In genomic region chr2:136135924-136136906, GRCh38 we compare ENCODE assay signal across 9 cellular contexts. TPM values are rescaled to one million over a fixed set of nuclear protein-coding genes. Genes with fewer than 3 reads are reported as not detected.
DNase-seq lines count a peak whose midpoint lies in the region; ATAC-seq and TF ChIP-seq lines count a peak whose summit lies in the region.
"Had no signal": no experiment of that assay in that cellular context is flagged by ENCODE, and none has a peak within 500 bp of the region (broad histone marks: within the 10 kb centered on the region; RNA-seq: fewer than 3 reads in every experiment).

No MANE protein-coding gene starts in this region.

- no peaks in the 10 kb centered on the region for H3K9me3 ChIP-seq in HCT116 (ENCODE audit: control insufficient read depth in 1 of 2, insufficient read depth in 1 of 2, low read depth in 1 of 2, low read length in 2 of 2)
- no peaks in the 10 kb centered on the region for H3K9me3 ChIP-seq in upper lobe of left lung

- H3K4me2 ChIP-seq in HCT116 (ENCODE audit: low read length): peak overlapping the region; percentile 40

- H3K36me3 Mint-ChIP-seq in activated CD4-positive, alpha-beta memory T cell treated with anti-CD3 and anti-CD28 coated beads, Interleukin-2, amount 10 ng/mL, durations not matched to agents 7 days and 5 days (ENCODE audit: low read depth): peaks cover 3% of the 10 kb centered on the region
- H3K36me3 Mint-ChIP-seq in type B pancreatic cell: no peaks in the 10 kb centered on the region

- DNase-seq in GM13977 (ENCODE audit: low spot score) (peak; percentile 49), HCT116 (ENCODE audit: low read depth, low spot score) (no peak), NCI-H1092 treated with DMSO at 0.1 percent for 48 hours (lab: John Stamatoyannopoulos, UW) (peak; percentile 81), left colon (peak in 1 of 2 donors; percentile 37), upper lobe of left lung (peak in 1 of 2 donors; percentile 70), DMS53 treated with DMSO at 0.1 percent for 48 hours (lab: John Stamatoyannopoulos, UW; ENCODE audit: unreplicated experiment) (no peak), type B pancreatic cell (ENCODE audit: extremely low spot score, unreplicated experiment) (no peak)
- DNase-seq in activated CD4-positive, alpha-beta memory T cell treated with anti-CD3 and anti-CD28 coated beads, Interleukin-2, amount 10 ng/mL, durations not matched to agents 7 days and 5 days: peak; percentile 67

- H3K36me3 ChIP-seq in HCT116 (ENCODE audit: control insufficient read depth in 1 of 2, insufficient read depth in 2 of 2, low read length in 2 of 2) (no peaks in the 10 kb centered on the region), upper lobe of left lung (no peaks in the 10 kb centered on the region)

- no peak overlapping the region for H3K4me3 ChIP-seq in HCT116 (replicated peaks in 1 of 2; ENCODE audit: low read depth in 1 of 2, low read length in 2 of 2)
- H3K4me3 ChIP-seq in upper lobe of left lung: no peak overlapping the region

- no peak overlapping the region for H2AFZ ChIP-seq in HCT116 (ENCODE audit: low read depth, low read length, poor library complexity, severe bottlenecking)

- H3K27ac ChIP-seq in HCT116 (ENCODE audit: low read depth, low read length): no peak overlapping the region
- H3K27ac ChIP-seq in upper lobe of left lung: peak overlapping the region; percentile 43 to 84 (median 78)
- H3K27ac ChIP-seq: epithelial cell of prostate had no signal

- TF ChIP-seq CTCF in GM13977 (IDR thresholded peaks at IDR 0.05; ENCODE audit: extremely low read depth, insufficient read depth, missing control alignments): no peak
- no peak for TF ChIP-seq CTCF in HCT116 (IDR thresholded peaks at IDR 0.05 in 2 of 3, conservative IDR thresholded peaks at IDR 0.05 in 1 of 3; ENCODE audit: borderline replicate concordance in 1 of 3, insufficient read depth in 1 of 3, low read depth in 2 of 3, low read length in 2 of 3)
- TF ChIP-seq CTCF in upper lobe of left lung (IDR thresholded peaks at IDR 0.05): no peak
- no peak for TF ChIP-seq CTCF in type B pancreatic cell (conservative IDR thresholded peaks at IDR 0.05)

- 55 to 57% methylated on average over 8 of the region's 8 CpGs for WGBS in upper lobe of left lung, 2 donors

- no peak for TF ChIP-seq RAD21 in HCT116 (IDR thresholded peaks at IDR 0.05; ENCODE audit: low read depth)

- no peak overlapping the region for H3K4me3 Mint-ChIP-seq in activated CD4-positive, alpha-beta memory T cell treated with anti-CD3 and anti-CD28 coated beads, Interleukin-2, amount 10 ng/mL, durations not matched to agents 7 days and 5 days
- H3K4me3 Mint-ChIP-seq in type B pancreatic cell: no peak overlapping the region

- no TSS peak for BruUV-seq in HCT116 (replicated peaks; lab: Mats Ljungman, UMichigan)

- H3K4me1 Mint-ChIP-seq in activated CD4-positive, alpha-beta memory T cell treated with anti-CD3 and anti-CD28 coated beads, Interleukin-2, amount 10 ng/mL, durations not matched to agents 7 days and 5 days: peaks cover 84% of the 10 kb centered on the region
- peaks cover 6% of the 10 kb centered on the region for H3K4me1 Mint-ChIP-seq in type B pancreatic cell (ENCODE audit: unreplicated experiment)

- no peaks in the 10 kb centered on the region for H4K20me1 ChIP-seq in HCT116 (ENCODE audit: insufficient read depth)

- intact Hi-C loops in HCT116 (cut with micrococcal nuclease): no loop called here
- intact Hi-C loops in left colon (cut with DNase I, micrococcal nuclease): no loop called here

- H3K9me3 Mint-ChIP-seq in activated CD4-positive, alpha-beta memory T cell treated with anti-CD3 and anti-CD28 coated beads, Interleukin-2, amount 10 ng/mL, durations not matched to agents 7 days and 5 days: no peaks in the 10 kb centered on the region
- H3K9me3 Mint-ChIP-seq in type B pancreatic cell: peaks cover 4% of the 10 kb centered on the region

- no peak overlapping the region for H3K9ac ChIP-seq in HCT116 (ENCODE audit: low read length)

- H3K79me2 ChIP-seq in HCT116 (ENCODE audit: insufficient read depth, low read length): no peaks in the 10 kb centered on the region

- peak; percentile 49 to 99 (median 99) for TF ChIP-seq EP300 in upper lobe of left lung (IDR thresholded peaks at IDR 0.05)

- no peaks in the 10 kb centered on the region for H3K9me2 ChIP-seq in HCT116 (ENCODE audit: insufficient read depth)

- POLR2A ChIA-PET in HCT116 (lab: Charles Lee): no interaction called here
- POLR2A ChIA-PET in activated CD4-positive, alpha-beta memory T cell treated with anti-CD3 and anti-CD28 coated beads, Interleukin-2, amount 10 ng/mL, durations not matched to agents 7 days and 5 days (lab: Charles Lee): interaction anchor here (0.7 to 11.1 kb wide), 30 partner anchors 11 to 605 kb away, joined by 3 to 184 read pairs (median 6); partner anchors contain the start of genes CXCR4, DARS1, MCM6 and R3HDM1

- ATAC-seq in HCT116 (no peak), left colon (peak; percentile 48), upper lobe of left lung (ENCODE audit: low FRiP score in 2 of 2) (peak; percentile 72 to 79)

- in situ Hi-C loops in GM13977 (cut with MboI; ENCODE audit: low pct_unique_long_range_greater_than_20kb, low sequenced_read_pairs, unreplicated experiment): no loop called here

- no peak for TF ChIP-seq POLR2A in HCT116 (IDR thresholded peaks at IDR 0.05; ENCODE audit: borderline replicate concordance, extremely low read depth, insufficient read depth, insufficient read length)
- peak in 3 of 4 donors; percentile 20 to 85 (median 20) for TF ChIP-seq POLR2A in upper lobe of left lung (IDR thresholded peaks at IDR 0.05)

- peaks cover 43% of the 10 kb centered on the region for H3K27me3 Mint-ChIP-seq in activated CD4-positive, alpha-beta memory T cell treated with anti-CD3 and anti-CD28 coated beads, Interleukin-2, amount 10 ng/mL, durations not matched to agents 7 days and 5 days
- H3K27me3 Mint-ChIP-seq in type B pancreatic cell: peaks cover 38% of the 10 kb centered on the region

- H3K27me3 ChIP-seq in HCT116 (ENCODE audit: insufficient read depth, low read length) (peaks cover 18% of the 10 kb centered on the region), upper lobe of left lung (no peaks in the 10 kb centered on the region)

- RAD21 ChIA-PET in HCT116 (lab: Charles Lee; ENCODE audit: low non-redundant PET in 1 of 2, low total read pairs in 2 of 2, uncharacterized antibody in 2 of 2, unreplicated experiment in 2 of 2): no interaction called here

- peak overlapping the region; percentile 86 for H3K27ac Mint-ChIP-seq in activated CD4-positive, alpha-beta memory T cell treated with anti-CD3 and anti-CD28 coated beads, Interleukin-2, amount 10 ng/mL, durations not matched to agents 7 days and 5 days
- H3K27ac Mint-ChIP-seq in type B pancreatic cell: no peak overlapping the region

- H3K4me1 ChIP-seq in HCT116 (ENCODE audit: control insufficient read depth in 1 of 2, insufficient read depth in 2 of 2, low read length in 2 of 2) (peaks cover 19 to 26% of the 10 kb centered on the region in 2 experiments), upper lobe of left lung (peaks cover 3 to 29% (median 12%) of the 10 kb centered on the region in 4 donors)

- CTCF ChIA-PET in HCT116 (lab: Charles Lee): no interaction called here
- CTCF ChIA-PET in activated CD4-positive, alpha-beta memory T cell treated with anti-CD3 and anti-CD28 coated beads, Interleukin-2, amount 10 ng/mL, durations not matched to agents 7 days and 5 days (lab: Charles Lee): interaction anchor here (0.8 to 1.3 kb wide), 3 partner anchors 151 to 240 kb away, joined by 3 to 4 read pairs (median 3); partner anchors contain the start of gene DARS1

TF ChIP-seq in HCT116, 20 proteins besides CTCF, POLR2A, EP300 and RAD21 (continues in another document):
- TF ChIP-seq CEBPB (IDR thresholded peaks at IDR 0.05; ENCODE audit: low read depth) (no peak), ZNF274 (IDR thresholded peaks at IDR 0.05; ENCODE audit: low read depth, low read length) (no peak), ZFX (IDR thresholded peaks at IDR 0.05) (no peak), ZBTB33 (IDR thresholded peaks at IDR 0.05; ENCODE audit: extremely low read depth, insufficient replicate concordance, low read length) (no peak), ELF1 (IDR thresholded peaks at IDR 0.05; ENCODE audit: borderline replicate concordance, low read depth) (no peak)

RNA-seq across cellular contexts. Expression of gene CXCR4, which starts 18.3 kb away (rescaled TPM):
- total RNA-seq in HCT116 (2021; ENCODE audit: unreplicated experiment): 1.3 TPM
- polyA plus RNA-seq in HCT116 (2012): 0.91 and 2.8 TPM in 2 replicates
- 100 to 1,000 TPM; 202 to 212 TPM for total RNA-seq in activated CD4-positive, alpha-beta memory T cell treated with anti-CD3 and anti-CD28 coated beads, Interleukin-2, amount 10 ng/mL, durations not matched to agents 7 days and 5 days
- 1 to 10 TPM; 5.8 to 8.1 TPM for total RNA-seq in left colon
- 10 to 100 TPM; 27.3 to 71.2 (median 56.6) TPM for total RNA-seq in upper lobe of left lung
- 5.2 and 34.8 TPM in 2 replicates for total RNA-seq in type B pancreatic cell (ENCODE audit: low replicate concordance)

Comparison
In these comparisons a context has a peak if more than half of its experiments do, and no peak if none do; other contexts are left out.
1. DNase-seq: peak in GM13977 (single experiment), NCI-H1092 treated with DMSO at 0.1 percent for 48 hours (single experiment) and activated CD4-positive, alpha-beta memory T cell treated with anti-CD3 and anti-CD28 coated beads, Interleukin-2, amount 10 ng/mL, durations not matched to agents 7 days and 5 days (single experiment); none in HCT116 (single experiment), DMS53 treated with DMSO at 0.1 percent for 48 hours (single experiment) and type B pancreatic cell (single experiment).